30 cellular contexts compared by ENCODE assay signal in genomic region chr7:7499892-7500291, GRCh38. TPM values are rescaled to one million over a fixed set of nuclear protein-coding genes. Genes with fewer than 3 reads are reported as not detected.
DNase-seq lines count a peak whose midpoint lies in the region; ATAC-seq, FAIRE-seq and TF ChIP-seq lines count a peak whose summit lies in the region.
"Had no signal": no experiment of that assay in that cellular context is flagged by ENCODE, and none has a peak within 500 bp of the region (broad histone marks: within the 10 kb centered on the region; RNA-seq: fewer than 3 reads in every experiment).

No MANE protein-coding gene starts in this region.

- H3K4me3 Mint-ChIP-seq in CD4-positive, alpha-beta memory T cell, result no peak overlapping the region
- H3K4me3 Mint-ChIP-seq: CD14-positive monocyte; CD4-positive, CD25-positive, alpha-beta regulatory T cell; CD8-positive, alpha-beta T cell had no signal

- no peak for TF ChIP-seq CTCF in AG10803 (conservative IDR thresholded peaks at IDR 0.05; ENCODE audit: low read length)
- TF ChIP-seq CTCF in HepG2 (CRISPR knock-in tag; IDR thresholded peaks at IDR 0.05), result no peak
- TF ChIP-seq CTCF in PC-3 (conservative IDR thresholded peaks at IDR 0.05; ENCODE audit: low read depth, low read length), result no peak
- no peak for TF ChIP-seq CTCF in PC-9 (conservative IDR thresholded peaks at IDR 0.05)

- peak; percentile 12 for DNase-seq in AG10803 (ENCODE audit: low read depth)
- no peak for DNase-seq in HTR-8/SVneo (ENCODE audit: insufficient read length, low spot score)
- DNase-seq in HepG2 (ENCODE audit: low spot score), result peak; percentile 62
- DNase-seq in urothelium cell line (ENCODE audit: low spot score), result no peak
- no peak for DNase-seq in CD4-positive, alpha-beta memory T cell
- DNase-seq in PC-3, result no peak
- DNase-seq in PC-9, result no peak
- no peak for DNase-seq in trophoblast cell
- DNase-seq: 8988T; BE2C; C1 segment of cervical spinal cord; Caco-2; Calu3; CD4-positive, CD25-positive, alpha-beta regulatory T cell; CD8-positive, alpha-beta T cell; DMS 273 treated with DMSO at 0.1 percent for 48 hours; DMS153; DMS53; DMS79; DND-41; EL; GDM1 had no signal

- H3F3A ChIP-seq in PC-3 (ENCODE audit: low read length, unreplicated experiment), result no peaks in the 10 kb centered on the region
- no peaks in the 10 kb centered on the region for H3F3A ChIP-seq in PC-9 (ENCODE audit: insufficient read depth, low read depth)

- H3K9me2 ChIP-seq in PC-3 (replicated peaks; ENCODE audit: low read length) (no peaks in the 10 kb centered on the region), PC-9 (ENCODE audit: insufficient read depth) (no peaks in the 10 kb centered on the region; the same call in 1 of the 2 replicates)

- BruUV-seq in HepG2 (replicated peaks; lab: Mats Ljungman, UMichigan), result no TSS peak
- BruUV-seq in PC-3 (replicated peaks; lab: Mats Ljungman, UMichigan), result no TSS peak
- BruUV-seq in PC-9 (replicated peaks; lab: Mats Ljungman, UMichigan), result no TSS peak

- H3K27me3 Mint-ChIP-seq in CD4-positive, alpha-beta memory T cell, result peaks cover 1 to 4% of the 10 kb centered on the region in 2 donors

- no peak overlapping the region for H3K4me3 ChIP-seq in AG10803 (ENCODE audit: low read length)
- no peak overlapping the region for H3K4me3 ChIP-seq in HepG2 (replicated peaks in 1 of 3; ENCODE audit: insufficient read depth in 1 of 3, low read depth in 2 of 3, low read length in 3 of 3)
- no peak overlapping the region for H3K4me3 ChIP-seq in CD4-positive, alpha-beta memory T cell (ENCODE audit: low read length in 2 of 2)
- no peak overlapping the region for H3K4me3 ChIP-seq in PC-3 (ENCODE audit: low read length)
- no peak overlapping the region for H3K4me3 ChIP-seq in PC-9
- H3K4me3 ChIP-seq in trophoblast cell (ENCODE audit: low read depth, low read length), result no peak overlapping the region
- H3K4me3 ChIP-seq: BLaER1, GM12878 had no signal

- H2BK12ac ChIP-seq in trophoblast cell (ENCODE audit: low read length), result no peak overlapping the region

- H3K4me1 Mint-ChIP-seq in CD4-positive, alpha-beta memory T cell, result no peaks in the 10 kb centered on the region
- H3K4me1 Mint-ChIP-seq: CD14-positive monocyte; CD4-positive, CD25-positive, alpha-beta regulatory T cell had no signal

- TF ChIP-seq EP300 in HepG2 (IDR thresholded peaks at IDR 0.05; ENCODE audit: low read depth in 2 of 2, low read length in 2 of 2) (peak; percentile 30 to 79; a peak in 2 of 4 replicates), HepG2 (CRISPR knock-in tag; IDR thresholded peaks at IDR 0.05; ENCODE audit: borderline replicate concordance) (peak; percentile 50; the same call in 1 of the 2 replicates)

- no peaks in the 10 kb centered on the region for H3K36me3 ChIP-seq in HepG2 (replicated peaks in 1 of 2; ENCODE audit: control insufficient read depth in 1 of 2, insufficient read depth in 2 of 2, low read length in 2 of 2)
- H3K36me3 ChIP-seq in CD4-positive, alpha-beta memory T cell (ENCODE audit: insufficient read depth, low read length), result no peaks in the 10 kb centered on the region
- no peaks in the 10 kb centered on the region for H3K36me3 ChIP-seq in PC-3 (ENCODE audit: low read depth, low read length)
- H3K36me3 ChIP-seq in PC-9 (ENCODE audit: low read depth), result no peaks in the 10 kb centered on the region
- H3K36me3 ChIP-seq in trophoblast cell (ENCODE audit: control insufficient read depth in 1 of 2, insufficient read depth in 2 of 2, low read length in 2 of 2), result no peaks in the 10 kb centered on the region
- H3K36me3 ChIP-seq: BE2C, BLaER1 had no signal

- no peak overlapping the region for H3K4ac ChIP-seq in trophoblast cell (ENCODE audit: low read depth, low read length)

- no peaks in the 10 kb centered on the region for H3K79me1 ChIP-seq in trophoblast cell (ENCODE audit: low read length)

- intact Hi-C loops in HepG2 (cut with micrococcal nuclease; ENCODE audit: unreplicated experiment), result no loop called here
- intact Hi-C loops in CD4-positive, alpha-beta memory T cell (cut with micrococcal nuclease), result no loop called here
- intact Hi-C loops in PC-3 (cut with micrococcal nuclease), result no loop called here
- intact Hi-C loops in PC-9 (cut with micrococcal nuclease; ENCODE audit: unreplicated experiment), result no loop called here

- H2BK120ac ChIP-seq in trophoblast cell (ENCODE audit: insufficient read depth, low read length, poor library complexity), result no peak overlapping the region

- FAIRE-seq in HTR-8/SVneo (lab: Jason Lieb, UNC) (peak; percentile 62), HepG2 (lab: Jason Lieb, UNC) (peak; percentile 48), urothelium cell line (lab: Jason Lieb, UNC) (peak; percentile 76)
- FAIRE-seq: A204.1, GM12878, GM12892, GM18507 had no signal

- TF ChIP-seq POLR2A in HepG2 (IDR thresholded peaks at IDR 0.05; ENCODE audit: insufficient read depth in 1 of 2, low read depth in 2 of 2, low read length in 2 of 2), result no peak

- no peak overlapping the region for H3K9ac ChIP-seq in HepG2 (ENCODE audit: insufficient read depth, low read depth, low read length)
- H3K9ac ChIP-seq in PC-3 (ENCODE audit: low read length), result no peak overlapping the region
- H3K9ac ChIP-seq in trophoblast cell (ENCODE audit: low read length), result no peak overlapping the region
- H3K9ac ChIP-seq: BLaER1 had no signal

- in situ Hi-C loops in HepG2 (cut with HindIII; ENCODE audit: extremely low pct_ligation_motif_present, low pct_unique_long_range_greater_than_20kb), result no loop called here

- no peak overlapping the region for H3K4me2 ChIP-seq in HepG2 (ENCODE audit: low read depth, low read length)
- H3K4me2 ChIP-seq in PC-3 (ENCODE audit: low read length), result no peak overlapping the region
- H3K4me2 ChIP-seq in PC-9, result no peak overlapping the region
- no peak overlapping the region for H3K4me2 ChIP-seq in trophoblast cell (ENCODE audit: low read length)
- H3K4me2 ChIP-seq: BLaER1 had no signal

- no peak overlapping the region for H3K18ac ChIP-seq in trophoblast cell (ENCODE audit: low read length)

- peaks cover 18% of the 10 kb centered on the region for H3K9me3 ChIP-seq in HepG2 (ENCODE audit: low read length)
- no peaks in the 10 kb centered on the region for H3K9me3 ChIP-seq in CD4-positive, alpha-beta memory T cell (ENCODE audit: control insufficient read depth in 1 of 2, low read length in 2 of 2)
- H3K9me3 ChIP-seq in PC-3 (ENCODE audit: low read length), result no peaks in the 10 kb centered on the region
- H3K9me3 ChIP-seq in PC-9 (ENCODE audit: insufficient read depth, low read depth), result peaks cover 8% of the 10 kb centered on the region; the same call in 1 of the 2 replicates
- no peaks in the 10 kb centered on the region for H3K9me3 ChIP-seq in trophoblast cell (ENCODE audit: insufficient read depth, low read depth, low read length)
- H3K9me3 ChIP-seq: BE2C, Caco-2 had no signal

- H4K12ac ChIP-seq in trophoblast cell (ENCODE audit: low read depth, low read length), result no peak overlapping the region

- H3K23ac ChIP-seq in trophoblast cell (ENCODE audit: low read length), result no peak overlapping the region

- no peak for TF ChIP-seq RAD21 in HepG2 (CRISPR knock-in tag; IDR thresholded peaks at IDR 0.05)

- H2AK5ac ChIP-seq in trophoblast cell (ENCODE audit: low read length), result no peak overlapping the region

- CTCF ChIA-PET in HepG2 (lab: Yijun Ruan, JAX; ENCODE audit: low intra/inter-chr PET ratio, low total read pairs) (no interaction called here), PC-3 (lab: Charles Lee) (no interaction called here), PC-9 (lab: Charles Lee) (no interaction called here)
- CTCF ChIA-PET in CD4-positive, alpha-beta memory T cell (lab: Charles Lee; ENCODE audit: partially characterized antibody), result no interaction called here

- H3K27me3 ChIP-seq in HepG2 (ENCODE audit: control insufficient read depth in 1 of 2, insufficient read depth in 2 of 2, low read length in 2 of 2), result no peaks in the 10 kb centered on the region
- no peaks in the 10 kb centered on the region for H3K27me3 ChIP-seq in CD4-positive, alpha-beta memory T cell (ENCODE audit: insufficient read depth, low read length)
- no peaks in the 10 kb centered on the region for H3K27me3 ChIP-seq in PC-3 (ENCODE audit: low read length)
- H3K27me3 ChIP-seq in PC-9 (ENCODE audit: insufficient read depth, low read depth), result no peaks in the 10 kb centered on the region
- no peaks in the 10 kb centered on the region for H3K27me3 ChIP-seq in trophoblast cell (ENCODE audit: insufficient read depth, low read length)
- H3K27me3 ChIP-seq: BE2C, BLaER1 had no signal

- H2AFZ ChIP-seq in HepG2 (ENCODE audit: low read length) (no peak overlapping the region), PC-3 (ENCODE audit: low read length) (no peak overlapping the region), PC-9 (no peak overlapping the region), trophoblast cell (ENCODE audit: insufficient read depth, low read length, poor library complexity) (no peak overlapping the region)

- no peak overlapping the region for H4K8ac ChIP-seq in trophoblast cell (ENCODE audit: low read depth, low read length)

- peaks cover 0 to 3% (median 0%) of the 10 kb centered on the region in 8 donors for H3K9me3 Mint-ChIP-seq in CD4-positive, alpha-beta memory T cell
- H3K9me3 Mint-ChIP-seq: CD8-positive, alpha-beta T cell had no signal

- H3K27ac ChIP-seq in HepG2 (ENCODE audit: extremely low read length, insufficient read depth, low read length) (no peak overlapping the region), PC-3 (ENCODE audit: low read length) (no peak overlapping the region), PC-9 (no peak overlapping the region), trophoblast cell (ENCODE audit: low read depth, low read length) (no peak overlapping the region)
- no peak overlapping the region for H3K27ac ChIP-seq in CD4-positive, alpha-beta memory T cell (ENCODE audit: low read depth, low read length)
- H3K27ac ChIP-seq: BLaER1 had no signal

- no peak overlapping the region for H4K91ac ChIP-seq in trophoblast cell (ENCODE audit: low read depth, low read length)

- no peak overlapping the region for H3K27ac Mint-ChIP-seq in CD4-positive, alpha-beta memory T cell
- H3K27ac Mint-ChIP-seq: CD14-positive monocyte; CD4-positive, CD25-positive, alpha-beta regulatory T cell; CD8-positive, alpha-beta T cell had no signal

- H3K14ac ChIP-seq in trophoblast cell (ENCODE audit: low read length), result no peak overlapping the region

- ATAC-seq in HepG2 (peak; percentile 89), PC-3 (no peak)
- ATAC-seq: CD8-positive, alpha-beta T cell; GM12878 had no signal

- POLR2A ChIA-PET in HepG2 (lab: Yijun Ruan, JAX), result no interaction called here
- POLR2A ChIA-PET in CD4-positive, alpha-beta memory T cell (lab: Charles Lee; ENCODE audit: partially characterized antibody), result no interaction called here
- POLR2A ChIA-PET in PC-3 (lab: Charles Lee; ENCODE audit: unreplicated experiment), result interaction anchor here (0.6 kb wide), 1 partner anchor 47 kb away, joined by 3 read pairs; no protein-coding TSS in a partner anchor
- POLR2A ChIA-PET in PC-9 (lab: Charles Lee; ENCODE audit: unreplicated experiment), result no interaction called here

- WGBS in HepG2 (ENCODE audit: low lambda C conversion rate), result 4% methylated on average over 2 of the region's 2 CpGs
- WGBS in trophoblast cell (ENCODE audit: extremely low coverage, insufficient coverage, insufficient read length), result no CpG with 5 or more reads among the region's 2 CpGs

- H3K36me3 Mint-ChIP-seq in CD4-positive, alpha-beta memory T cell, result no peaks in the 10 kb centered on the region
- H3K36me3 Mint-ChIP-seq: CD14-positive monocyte; CD4-positive, CD25-positive, alpha-beta regulatory T cell; CD8-positive, alpha-beta T cell had no signal

- no peaks in the 10 kb centered on the region for H4K20me1 ChIP-seq in HepG2 (ENCODE audit: insufficient read depth, low read length)
- no peaks in the 10 kb centered on the region for H4K20me1 ChIP-seq in PC-3 (ENCODE audit: low read length)
- H4K20me1 ChIP-seq in PC-9 (ENCODE audit: insufficient read depth), result no peaks in the 10 kb centered on the region
- H4K20me1 ChIP-seq: BLaER1 had no signal

- H3K79me2 ChIP-seq in HepG2 (ENCODE audit: insufficient read depth, low read length), result no peaks in the 10 kb centered on the region
- no peaks in the 10 kb centered on the region for H3K79me2 ChIP-seq in PC-3 (ENCODE audit: low read length)
- H3K79me2 ChIP-seq in PC-9 (ENCODE audit: low read depth), result no peaks in the 10 kb centered on the region
- no peaks in the 10 kb centered on the region for H3K79me2 ChIP-seq in trophoblast cell (ENCODE audit: control insufficient read depth, insufficient read depth, low read length, poor library complexity)

- no peak overlapping the region for H2BK5ac ChIP-seq in trophoblast cell (ENCODE audit: low read depth, low read length, poor library complexity)

- H3K4me1 ChIP-seq in HepG2 (ENCODE audit: insufficient read depth, low read length) (peaks cover 19% of the 10 kb centered on the region), PC-3 (ENCODE audit: insufficient read depth, low read length) (0 out of 2 replicates have a peak, but pooled peaks cover 2% of the 10 kb centered on the region), PC-9 (replicated peaks; ENCODE audit: insufficient read depth) (no peaks in the 10 kb centered on the region), trophoblast cell (ENCODE audit: control insufficient read depth in 1 of 2, insufficient read depth in 2 of 2, low read length in 2 of 2) (no peaks in the 10 kb centered on the region)
- H3K4me1 ChIP-seq in CD4-positive, alpha-beta memory T cell (ENCODE audit: insufficient read depth, low read length), result no peaks in the 10 kb centered on the region
- H3K4me1 ChIP-seq: BLaER1 had no signal

RNA-seq across cellular contexts. Expression of gene COL28A1, which starts 35.8 kb away (rescaled TPM):
- total RNA-seq in HepG2 (2016; rRNA removed; fragmentation: Illumina TruSeq; extraction: Trizol) (0.07 TPM in 1 of 2 replicates, not detected in the other), PC-3 (2014; rRNA removed) (0.26 TPM in 1 of 2 replicates, not detected in the other), PC-9 (2021) (0.83 and 2.2 TPM in 2 replicates)
- total RNA-seq in HepG2 (2016; cell fraction: cytosol; rRNA removed; fragmentation: Illumina TruSeq; extraction: Trizol; ENCODE audit: low read depth), result not detected in 2 replicates
- total RNA-seq in HepG2 (2016; cell fraction: insoluble cytoplasmic fraction; rRNA removed; fragmentation: Illumina TruSeq; extraction: Trizol), result 0.04 TPM in 1 of 2 replicates, not detected in the other
- not detected in 2 replicates for total RNA-seq in HepG2 (2016; cell fraction: membrane; rRNA removed; fragmentation: Illumina TruSeq; extraction: Trizol)
- total RNA-seq in HepG2 (2016; cell fraction: nucleus; rRNA removed; fragmentation: Illumina TruSeq; extraction: Trizol), result 0.19 and 0.25 TPM in 2 replicates
- 0.07 and 0.15 TPM in 2 replicates for polyA plus RNA-seq in HepG2 (2011; rRNA removed)
- 0.03 TPM in 1 of 2 replicates, not detected in the other for polyA plus RNA-seq in HepG2 (2011; cell fraction: cytosol; rRNA removed)
- 0.61 and 0.79 TPM in 2 replicates for polyA plus RNA-seq in HepG2 (2011; cell fraction: nucleus; rRNA removed)
- polyA plus RNA-seq in HepG2 (2012), result 0.08 and 0.13 TPM in 2 replicates
- polyA plus RNA-seq in HepG2 (2016; cell fraction: cytosol; fragmentation: Illumina TruSeq; extraction: Trizol; ENCODE audit: low read depth), result not detected in 2 replicates
- not detected in 2 replicates for polyA plus RNA-seq in HepG2 (2016; cell fraction: insoluble cytoplasmic fraction; fragmentation: Illumina TruSeq; extraction: Trizol; ENCODE audit: low read depth)
- polyA plus RNA-seq in HepG2 (2016; cell fraction: membrane; fragmentation: Illumina TruSeq; extraction: Trizol; ENCODE audit: low read depth), result not detected in 2 replicates
- 0.11 and 0.25 TPM in 2 replicates for polyA plus RNA-seq in HepG2 (2016; cell fraction: nucleus; fragmentation: Illumina TruSeq; extraction: Trizol; ENCODE audit: insufficient read depth, low read depth)
- not detected in 2 replicates for polyA minus RNA-seq in HepG2 (2011; rRNA and poly(A)+ RNA removed; ENCODE audit: low replicate concordance)
- polyA minus RNA-seq in HepG2 (2011; cell fraction: cytosol; rRNA and poly(A)+ RNA removed), result not detected in 2 replicates
- polyA minus RNA-seq in HepG2 (2011; cell fraction: nucleus; rRNA and poly(A)+ RNA removed), result 0.37 and 0.39 TPM in 2 replicates
- under 1 TPM; 0.15 to 0.19 TPM for total RNA-seq in CD4-positive, alpha-beta memory T cell
- polyA plus RNA-seq in CD4-positive, alpha-beta memory T cell, result not detected
- 0.01 and 0.05 TPM in 2 replicates for polyA plus RNA-seq in trophoblast cell (2013)
- total RNA-seq: Daoy, G401, GM12878 had no signal
- polyA plus RNA-seq: CD14-positive monocyte; CD4-positive, CD25-positive, alpha-beta regulatory T cell had no signal

Comparison
In these comparisons a context has a peak if more than half of its experiments do, and no peak if none do; other contexts are left out.
1. DNase-seq: peak in AG10803 (single experiment) and HepG2 (single experiment); none in HTR-8/SVneo (single experiment), urothelium cell line (single experiment), CD4-positive, alpha-beta memory T cell (0 of 5), PC-3 (single experiment), PC-9 (0 of 2) and trophoblast cell (0 of 2).